ENCODE assay signal across 8 cellular contexts in the genomic region with DNA sequence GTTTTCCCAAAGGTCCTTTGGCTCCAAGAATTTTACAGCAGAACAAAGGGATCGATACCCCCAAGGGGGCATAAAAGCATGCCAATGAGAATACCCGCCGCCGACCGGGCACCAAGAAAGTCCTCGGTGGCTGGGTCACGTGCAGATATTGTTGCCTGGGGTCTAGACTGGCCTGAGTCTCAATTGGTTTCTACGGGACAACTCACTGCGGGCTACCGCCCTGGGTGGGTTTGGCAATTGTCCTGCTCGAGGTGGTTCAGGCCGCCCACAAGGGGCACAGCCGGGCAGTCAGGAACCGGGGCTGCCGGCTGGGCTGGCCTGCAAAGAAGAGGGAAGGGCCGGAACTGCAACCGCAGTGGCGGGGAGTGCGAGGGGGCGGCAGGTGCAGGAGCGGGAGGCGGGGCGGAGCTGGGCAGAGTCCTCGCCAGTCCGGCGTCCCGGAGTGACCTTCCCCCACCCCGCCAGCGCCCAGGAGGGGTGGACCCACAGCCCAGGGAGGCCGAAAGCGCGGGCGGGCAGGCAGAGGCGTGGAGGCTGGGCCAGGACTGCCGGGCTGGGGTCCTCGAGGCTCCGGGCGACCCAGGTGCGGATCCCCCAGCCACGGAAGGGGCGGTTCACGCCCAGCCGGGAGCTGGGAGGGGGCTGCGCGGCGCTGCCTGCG. TPM values are rescaled to one million over a fixed set of nuclear protein-coding genes. Genes with fewer than 3 reads are reported as not detected.
DNase-seq lines count a peak whose midpoint lies in the region; ATAC-seq and TF ChIP-seq lines count a peak whose summit lies in the region.

No MANE protein-coding gene starts in this region.

- no peaks in the 10 kb centered on the region for H3K9me3 ChIP-seq in Caco-2
- no peaks in the 10 kb centered on the region for H3K9me3 ChIP-seq in osteoblast (ENCODE audit: low read depth, low read length)

- no peaks in the 10 kb centered on the region for H3K27me3 Mint-ChIP-seq in Caco-2 (ENCODE audit: insufficient read depth, unreplicated experiment)
- peaks cover 20% of the 10 kb centered on the region for H3K27me3 Mint-ChIP-seq in activated naive CD4-positive, alpha-beta T cell treated with anti-CD3 and anti-CD28 coated beads, Interleukin-2, amount 10 ng/mL, durations not matched to agents 7 days and 5 days

- H3K4me1 ChIP-seq in Caco-2 (peaks cover 54% of the 10 kb centered on the region), osteoblast (ENCODE audit: insufficient read depth, low read length) (peaks cover 40% of the 10 kb centered on the region)

- H4K20me1 ChIP-seq in osteoblast (ENCODE audit: insufficient read depth, low read length): no peaks in the 10 kb centered on the region

- peak overlapping the region; percentile 26 for H2AFZ ChIP-seq in osteoblast (ENCODE audit: low read length)

- CTCF ChIA-PET in Caco-2 (lab: Charles Lee): interaction anchor here (0.7 to 0.9 kb wide), 4 partner anchors 9 to 502 kb away, joined by 3 to 4 read pairs (median 3); a partner anchor contains a TSS
- CTCF ChIA-PET in activated naive CD4-positive, alpha-beta T cell treated with anti-CD3 and anti-CD28 coated beads, Interleukin-2, amount 10 ng/mL, durations not matched to agents 7 days and 5 days (lab: Charles Lee): interaction anchor here (2.0 kb wide), 1 partner anchor 242 kb away, joined by 5 read pairs; no protein-coding TSS in a partner anchor

- H3K27me3 ChIP-seq in Caco-2 (replicated peaks; ENCODE audit: control insufficient read depth, insufficient read depth, low read length): no peaks in the 10 kb centered on the region
- peaks cover 29% of the 10 kb centered on the region for H3K27me3 ChIP-seq in osteoblast (ENCODE audit: insufficient read depth, low read length)

- POLR2A ChIA-PET in Caco-2 (lab: Charles Lee): interaction anchor here (0.6 kb wide), 1 partner anchor 102 kb away, joined by 4 read pairs; no protein-coding TSS in a partner anchor

- intact Hi-C loops in Caco-2 (cut with micrococcal nuclease; ENCODE audit: unreplicated experiment) (loop anchor here (1.0 to 10.0 kb wide), 3 partner anchors 198 to 471 kb away; no protein-coding TSS in a partner anchor), Right ventricle myocardium inferior (cut with DNase I) (loop anchor here (1.0 to 10.0 kb wide), 7 partner anchors 159 to 493 kb away; a partner anchor contains a TSS)

- peaks cover 33% of the 10 kb centered on the region for H3K79me2 ChIP-seq in osteoblast (ENCODE audit: insufficient read depth, low read length)

- no peaks in the 10 kb centered on the region for H3K36me3 ChIP-seq in Caco-2 (ENCODE audit: control insufficient read depth, insufficient read depth, low read length)
- H3K36me3 ChIP-seq in osteoblast (ENCODE audit: insufficient read depth, low read length): no peaks in the 10 kb centered on the region

- H3K4me3 ChIP-seq in Caco-2 (ENCODE audit: low read depth, low read length) (peak overlapping the region; percentile 99), osteoblast (ENCODE audit: insufficient read depth, low read length) (peak overlapping the region; percentile 85)

- no TSS peak for BruUV-seq in Caco-2 (replicated peaks; lab: Mats Ljungman, UMichigan)

- no peak overlapping the region for H3K27ac ChIP-seq in osteoblast (ENCODE audit: low read depth, low read length)

- H3K4me2 ChIP-seq in osteoblast (ENCODE audit: insufficient read depth, low read length): peak overlapping the region; percentile 78

- peak overlapping the region; percentile 99 for H3K4me3 Mint-ChIP-seq in Caco-2 (ENCODE audit: unreplicated experiment)
- peak overlapping the region; percentile 73 for H3K4me3 Mint-ChIP-seq in activated naive CD4-positive, alpha-beta T cell treated with anti-CD3 and anti-CD28 coated beads, Interleukin-2, amount 10 ng/mL, durations not matched to agents 7 days and 5 days

- H3K4me1 Mint-ChIP-seq in Caco-2 (ENCODE audit: low read depth, unreplicated experiment): peaks cover 29% of the 10 kb centered on the region
- peaks cover 30% of the 10 kb centered on the region for H3K4me1 Mint-ChIP-seq in activated naive CD4-positive, alpha-beta T cell treated with anti-CD3 and anti-CD28 coated beads, Interleukin-2, amount 10 ng/mL, durations not matched to agents 7 days and 5 days

- DNase-seq in Caco-2 (peak; percentile 95 to 97), GM19238 (ENCODE audit: insufficient read length, low spot score) (peak; percentile 41), NCI-H774 (lab: John Stamatoyannopoulos, UW) (peak; percentile 90), Right ventricle myocardium inferior (ENCODE audit: missing footprints) (peak; percentile 81), osteoblast (ENCODE audit: insufficient read length, low spot score, missing footprints) (peak; percentile 68), NK-92 (lab: John Stamatoyannopoulos, UW; ENCODE audit: unreplicated experiment) (no peak)
- peak; percentile 58 for DNase-seq in activated naive CD4-positive, alpha-beta T cell treated with anti-CD3 and anti-CD28 coated beads, Interleukin-2, amount 10 ng/mL, durations not matched to agents 7 days and 5 days

- TF ChIP-seq CTCF in Caco-2 (IDR thresholded peaks at IDR 0.05; ENCODE audit: insufficient read depth in 1 of 2, low read depth in 1 of 2, low read length in 1 of 2, severe bottlenecking in 1 of 2, unreplicated experiment in 1 of 2): peak; percentile 17 to 38
- no peak for TF ChIP-seq CTCF in osteoblast (IDR thresholded peaks at IDR 0.05; ENCODE audit: extremely low read depth, low read depth, low read length)

- ATAC-seq in HG03196 (IDR thresholded peaks at IDR 0.05; ENCODE audit: unreplicated experiment) (peak; percentile 45), Right ventricle myocardium inferior (peak; percentile 65)

- peaks cover 47% of the 10 kb centered on the region for H3K36me3 Mint-ChIP-seq in Caco-2 (ENCODE audit: insufficient read depth, unreplicated experiment)
- no peaks in the 10 kb centered on the region for H3K36me3 Mint-ChIP-seq in activated naive CD4-positive, alpha-beta T cell treated with anti-CD3 and anti-CD28 coated beads, Interleukin-2, amount 10 ng/mL, durations not matched to agents 7 days and 5 days

- peak overlapping the region; percentile 97 for H3K27ac Mint-ChIP-seq in Caco-2 (ENCODE audit: unreplicated experiment)
- no peak overlapping the region for H3K27ac Mint-ChIP-seq in activated naive CD4-positive, alpha-beta T cell treated with anti-CD3 and anti-CD28 coated beads, Interleukin-2, amount 10 ng/mL, durations not matched to agents 7 days and 5 days

- no peaks in the 10 kb centered on the region for H3K9me3 Mint-ChIP-seq in Caco-2 (ENCODE audit: unreplicated experiment)
- H3K9me3 Mint-ChIP-seq in activated naive CD4-positive, alpha-beta T cell treated with anti-CD3 and anti-CD28 coated beads, Interleukin-2, amount 10 ng/mL, durations not matched to agents 7 days and 5 days: no peaks in the 10 kb centered on the region

RNA-seq across cellular contexts. Expression of a gene that starts 0.9 kb away (rescaled TPM):
- total RNA-seq in Caco-2 (2022) (320 and 326 TPM in 2 replicates), Right ventricle myocardium inferior (335 TPM), osteoblast (8.3 and 12.7 TPM in 2 replicates)

Comparison
In these comparisons a context has a peak if more than half of its experiments do, and no peak if none do; other contexts are left out.
1. RNA of a gene that starts 0.9 kb away (total RNA-seq): 335 TPM in Right ventricle myocardium inferior (single experiment) and 320 to 326 TPM in Caco-2; 8.3 to 12.7 TPM in osteoblast; every median in the first group is over 10 times any median in the second.